8 cellular contexts compared by ENCODE assay signal in genomic region chr5:126777974-126778674, GRCh38. TPM values are rescaled to one million over a fixed set of nuclear protein-coding genes. Genes with fewer than 3 reads are reported as not detected.
A peak's percentile ranks its signal among the peaks of the same experiment; 100 is the strongest.
DNase-seq lines count a peak whose midpoint lies in the region; ATAC-seq and TF ChIP-seq lines count a peak whose summit lies in the region.

No MANE protein-coding gene starts in this region.

- WGBS in lower leg skin, 2 donors = 1% methylated on average over 21 to 47 of the region's 66 CpGs

- TF ChIP-seq POLR2A in lower leg skin (IDR thresholded peaks at IDR 0.05) = no peak

- peak overlapping the region; percentile 98 for H3K27ac ChIP-seq in C4-2B

- DNase-seq in NCI-H748 (lab: John Stamatoyannopoulos, UW; ENCODE audit: unreplicated experiment) (peak; percentile 98), dermis microvascular lymphatic vessel endothelial cell (ENCODE audit: low read depth in 2 of 2) (peak; percentile 77 to 97), lower leg skin (ENCODE audit: low spot score in 2 of 2) (peak; percentile 76 to 97)
- peak; percentile 87 to 90 for DNase-seq in activated CD4-positive, alpha-beta T cell treated with anti-CD3 and anti-CD28 coated beads, Interleukin-2, amount 50 U/mL, for 4 hours
- DNase-seq in stimulated activated CD4-positive, alpha-beta T cell treated with anti-CD3 and anti-CD28 coated beads, Interleukin-4, amount 100 ng/mL, for 4 hours = peak; percentile 88 to 93

- ATAC-seq in GM19395 (IDR thresholded peaks at IDR 0.05; ENCODE audit: unreplicated experiment) (peak; percentile 69), HG03558 (IDR thresholded peaks at IDR 0.05; ENCODE audit: extremely low read depth, unreplicated experiment) (peak; percentile 46)

- peak overlapping the region; percentile 75 for H3K4me3 ChIP-seq in lower leg skin (ENCODE audit: low read depth, poor library complexity, severe bottlenecking)

- intact Hi-C loops in lower leg skin (cut with DNase I; ENCODE audit: low total_unique reads) = no loop called here

- no peak for TF ChIP-seq CTCF in C4-2B (conservative IDR thresholded peaks at IDR 0.05)
- TF ChIP-seq CTCF in lower leg skin (IDR thresholded peaks at IDR 0.05) = no peak

RNA-seq across cellular contexts. Expression of gene LMNB1, which starts 1.2 kb away (rescaled TPM):
- total RNA-seq in dermis microvascular lymphatic vessel endothelial cell (25.7 and 61.1 TPM in 2 replicates), lower leg skin (10 to 100 TPM in 2 of 4 donors, 1 to 10 TPM in 2; 9.2 to 20.7 (median 9.9) TPM)

Comparison
In these comparisons a context has a peak if more than half of its experiments do, and no peak if none do; other contexts are left out.
1. Peak in every context shown above with its lines: DNase-seq, ATAC-seq, H3K4me3 ChIP-seq and H3K27ac ChIP-seq.